ENCODE assay signal across 8 cellular contexts in the genomic region with DNA sequence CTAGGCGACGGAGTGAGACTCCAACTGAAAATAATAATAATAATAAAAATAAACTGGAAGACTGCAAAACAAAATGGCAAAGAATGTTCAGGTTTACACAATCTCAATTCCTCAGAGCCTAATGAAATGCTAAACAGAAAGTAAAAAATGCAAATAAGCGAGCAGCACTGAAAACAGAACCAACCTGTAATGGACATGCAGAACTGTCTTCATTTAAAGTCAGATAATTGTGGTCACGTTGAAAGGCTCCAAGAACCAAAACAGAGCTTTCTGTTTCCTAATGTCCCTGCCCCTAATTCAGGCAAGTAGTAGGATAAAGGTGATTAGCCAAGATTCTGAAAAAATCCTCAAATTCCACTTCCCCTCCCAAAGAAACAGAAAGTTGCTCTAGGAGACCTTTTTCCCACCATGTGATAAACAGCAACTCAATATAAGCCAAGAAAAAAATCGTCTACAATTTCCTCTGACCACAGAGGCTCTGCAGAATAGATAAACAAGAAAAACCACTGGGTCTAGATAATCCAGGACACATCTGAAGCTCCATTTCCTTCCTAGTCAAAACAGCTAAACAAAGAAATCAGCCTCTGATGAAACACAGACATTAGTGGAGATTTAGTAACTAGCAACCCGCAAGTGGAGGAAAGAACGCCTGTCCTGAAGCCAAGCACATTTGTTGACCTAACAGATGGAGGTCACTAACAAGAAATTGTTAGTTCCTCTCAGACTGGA. TPM values are rescaled to one million over a fixed set of nuclear protein-coding genes. Genes with fewer than 3 reads are reported as not detected.
DNase-seq lines count a peak whose midpoint lies in the region; ATAC-seq and TF ChIP-seq lines count a peak whose summit lies in the region.

No MANE protein-coding gene starts in this region.

- H3K27me3 ChIP-seq in adipocyte (replicated peaks; ENCODE audit: control insufficient read depth, insufficient read depth, low read length) (no peaks in the 10 kb centered on the region), mesenchymal stem cell (ENCODE audit: control insufficient read depth in 1 of 2, insufficient read depth in 1 of 2, low read length in 2 of 2) (no peaks in the 10 kb centered on the region)

- H4K8ac ChIP-seq in mesenchymal stem cell (ENCODE audit: low read length), result no peak overlapping the region

- no peak overlapping the region for H3K23ac ChIP-seq in mesenchymal stem cell (ENCODE audit: low read length in 2 of 2)

- H3K79me1 ChIP-seq in mesenchymal stem cell (replicated peaks; ENCODE audit: low read length, poor library complexity, severe bottlenecking), result peaks cover 8% of the 10 kb centered on the region

- H2BK15ac ChIP-seq in mesenchymal stem cell (ENCODE audit: low read depth, poor library complexity, severe bottlenecking), result no peak overlapping the region

- no peak overlapping the region for H2AFZ ChIP-seq in mesenchymal stem cell (ENCODE audit: low read depth, low read length)

- no peak overlapping the region for H2BK5ac ChIP-seq in mesenchymal stem cell (ENCODE audit: low read depth, low read length, poor library complexity, severe bottlenecking)

- H3K9ac ChIP-seq in adipocyte (ENCODE audit: low read length) (peak overlapping the region; percentile 83), mesenchymal stem cell (ENCODE audit: low read length) (peak overlapping the region; percentile 83)

- H3K4me3 ChIP-seq in AG10803 (ENCODE audit: low read length) (peak overlapping the region; percentile 43), adipocyte (ENCODE audit: low read length) (peak overlapping the region; percentile 83), mesenchymal stem cell (ENCODE audit: insufficient read depth in 1 of 2, low read depth in 1 of 2, low read length in 2 of 2) (peak overlapping the region in 1 of 2 experiments; percentile 71)

- H2BK12ac ChIP-seq in mesenchymal stem cell (ENCODE audit: low read length in 2 of 2), result no peak overlapping the region

- TF ChIP-seq CTCF in AG10803 (conservative IDR thresholded peaks at IDR 0.05; ENCODE audit: low read length), result no peak

- peak overlapping the region; percentile 57 for H3K27ac ChIP-seq in mesenchymal stem cell (ENCODE audit: low read length, poor library complexity, severe bottlenecking)

- peak overlapping the region in 1 of 2 experiments; percentile 26 for H3K18ac ChIP-seq in mesenchymal stem cell (ENCODE audit: low read depth in 1 of 2, low read length in 2 of 2)

- H3K36me3 ChIP-seq in adipocyte (ENCODE audit: control insufficient read depth, insufficient read depth, low read length, severe bottlenecking) (no peaks in the 10 kb centered on the region), mesenchymal stem cell (ENCODE audit: control insufficient read depth in 1 of 2, insufficient read depth in 2 of 2, low read depth in 1 of 2, low read length in 2 of 2) (no peaks in the 10 kb centered on the region)

- ATAC-seq in GM18907 (IDR thresholded peaks at IDR 0.05; ENCODE audit: unreplicated experiment), result peak; percentile 23
- no peak for ATAC-seq in HG03457 (IDR thresholded peaks at IDR 0.05; ENCODE audit: unreplicated experiment)

- H2AK5ac ChIP-seq in mesenchymal stem cell (ENCODE audit: low read length, severe bottlenecking), result no peak overlapping the region

- no peak overlapping the region for H2BK120ac ChIP-seq in mesenchymal stem cell (ENCODE audit: low read depth, low read length)

- no peaks in the 10 kb centered on the region for H3K9me3 ChIP-seq in adipocyte (ENCODE audit: control insufficient read depth, low read length)
- H3K9me3 ChIP-seq in mesenchymal stem cell (ENCODE audit: control insufficient read depth, low read length), result no peaks in the 10 kb centered on the region

- in situ Hi-C loops in KBM-7 (cut with MboI; ENCODE audit: low pct_unique_long_range_greater_than_20kb, low sequenced_read_pairs), result loop anchor here (25.0 kb wide), 1 partner anchor 338 kb away; no protein-coding TSS in a partner anchor

- 2% methylated on average over 3 of the region's 7 CpGs for WGBS in mesenchymal stem cell

- H4K91ac ChIP-seq in mesenchymal stem cell (ENCODE audit: low read length), result no peak overlapping the region

- peak; percentile 79 for DNase-seq in AG10803 (ENCODE audit: low read depth)
- DNase-seq in KBM-7, result peak; percentile 95
- peak; percentile 75 for DNase-seq in adipocyte (ENCODE audit: low read depth)
- peak; percentile 99 for DNase-seq in mesenchymal stem cell
- no peak for DNase-seq in NCI-H446 treated with DMSO at 0.1 percent for 48 hours (lab: John Stamatoyannopoulos, UW)
- DNase-seq in cortex of kidney (lab: John Stamatoyannopoulos, UW), result no peak

- no peak overlapping the region for H3K4ac ChIP-seq in mesenchymal stem cell (ENCODE audit: low read depth in 1 of 2, low read length in 2 of 2)

- no peak overlapping the region for H3K14ac ChIP-seq in mesenchymal stem cell (ENCODE audit: low read length in 2 of 2)

- no peak overlapping the region for H3K4me2 ChIP-seq in mesenchymal stem cell (ENCODE audit: low read length, poor library complexity, severe bottlenecking)

- H3K4me1 ChIP-seq in adipocyte (ENCODE audit: control insufficient read depth, insufficient read depth, low read length) (peaks cover 53% of the 10 kb centered on the region), mesenchymal stem cell (ENCODE audit: control insufficient read depth, insufficient read depth, low read depth, low read length) (peaks cover 3% of the 10 kb centered on the region)

RNA-seq across cellular contexts. Expression of gene MIS18BP1, which starts 3.0 kb away (rescaled TPM):
- polyA plus RNA-seq in mesenchymal stem cell (2013, experiment 1 of 2), result 16.1 TPM
- 15.4 TPM for polyA plus RNA-seq in mesenchymal stem cell (2013, experiment 2 of 2)

Comparison
In these comparisons a context has a peak if more than half of its experiments do, and no peak if none do; other contexts are left out.
1. DNase-seq: peak in AG10803 (single experiment), KBM-7 (single experiment), adipocyte (single experiment) and mesenchymal stem cell (single experiment); none in NCI-H446 treated with DMSO at 0.1 percent for 48 hours (single experiment) and cortex of kidney (single experiment).